Comparison of ENCODE assay signal across 22 cellular contexts in genomic region chr16:9306753-9307152, GRCh38.
DNase-seq lines count a peak whose midpoint lies in the region; ATAC-seq, FAIRE-seq and TF ChIP-seq lines count a peak whose summit lies in the region.
"Had no signal": no experiment of that assay in that cellular context is flagged by ENCODE, and none has a peak within 500 bp of the region (broad histone marks: within the 10 kb centered on the region; RNA-seq: fewer than 3 reads in every experiment).

No MANE protein-coding gene starts in this region.

- POLR2A ChIA-PET in HepG2 (lab: Yijun Ruan, JAX): no interaction called here

- no peaks in the 10 kb centered on the region for H3K4me1 ChIP-seq in HepG2 (ENCODE audit: insufficient read depth, low read length)
- H3K4me1 ChIP-seq in right lobe of liver: peaks cover 0 to 21% (median 8%) of the 10 kb centered on the region in 4 donors
- H3K4me1 ChIP-seq in mucosa of rectum (ENCODE audit: control insufficient read depth in 2 of 2, insufficient read depth in 2 of 2, low read length in 2 of 2): peaks cover 21 to 46% of the 10 kb centered on the region in 2 donors
- peaks cover 6 to 53% (median 35%) of the 10 kb centered on the region in 4 donors for H3K4me1 ChIP-seq in transverse colon
- H3K4me1 ChIP-seq: A549 had no signal

- no TSS peak for BruUV-seq in HepG2 (replicated peaks; lab: Mats Ljungman, UMichigan)

- H3K9ac ChIP-seq in HepG2 (ENCODE audit: insufficient read depth, low read depth, low read length): no peak overlapping the region
- H3K9ac ChIP-seq in mucosa of rectum (ENCODE audit: low read depth in 1 of 2, low read length in 2 of 2): no peak overlapping the region
- H3K9ac ChIP-seq: BLaER1 treated with 17β-estradiol and CSF1 and Interleukin-3, amounts not matched to agents 10 nM and 100 nM had no signal

- H3K79me2 ChIP-seq in HepG2 (ENCODE audit: insufficient read depth, low read length): no peaks in the 10 kb centered on the region

- H4K20me1 ChIP-seq in HepG2 (ENCODE audit: insufficient read depth, low read length): no peaks in the 10 kb centered on the region
- H4K20me1 ChIP-seq: BLaER1 treated with 17β-estradiol and CSF1 and Interleukin-3, amounts not matched to agents 10 nM and 100 nM had no signal

- TF ChIP-seq POLR2A in HepG2 (IDR thresholded peaks at IDR 0.05; ENCODE audit: insufficient read depth in 1 of 2, low read depth in 2 of 2, low read length in 2 of 2) (no peak), right lobe of liver (IDR thresholded peaks at IDR 0.05) (no peak), transverse colon (IDR thresholded peaks at IDR 0.05) (no peak)

- DNase-seq in HepG2 (ENCODE audit: low spot score) (no peak), right lobe of liver (no peak), transverse colon (no peak), hippocampal formation (lab: John Stamatoyannopoulos, UW) (no peak)
- DNase-seq in stimulated activated naive B cell treated with anti-CD40 and anti-IgM and Interleukin-4, amounts not matched to agents 10 μg/mL and 1 μg/mL and 100 μg/mL, for 72 hours: no peak
- DNase-seq: AML-193; Caco-2; Calu3; CD4-positive, alpha-beta T cell; CD8-positive, alpha-beta T cell; DMS79 treated with DMSO at 0.1 percent for 48 hours; GF-D8 had no signal

- CTCF ChIA-PET in HepG2 (lab: Yijun Ruan, JAX; ENCODE audit: low intra/inter-chr PET ratio, low total read pairs): no interaction called here

- TF ChIP-seq CTCF in HepG2 (CRISPR knock-in tag; IDR thresholded peaks at IDR 0.05) (no peak), right lobe of liver (IDR thresholded peaks at IDR 0.05) (no peak), transverse colon (IDR thresholded peaks at IDR 0.05) (no peak)

- H3K9me3 ChIP-seq in HepG2 (ENCODE audit: low read length) (no peaks in the 10 kb centered on the region), right lobe of liver (no peaks in the 10 kb centered on the region), mucosa of rectum (ENCODE audit: control insufficient read depth in 2 of 2, low read length in 2 of 2) (no peaks in the 10 kb centered on the region), transverse colon (no peaks in the 10 kb centered on the region)
- H3K9me3 ChIP-seq: A549, Caco-2 had no signal

- H2AFZ ChIP-seq in HepG2 (ENCODE audit: low read length): no peak overlapping the region

- H3K4me3 ChIP-seq in HepG2 (replicated peaks in 1 of 3; ENCODE audit: insufficient read depth in 1 of 3, low read depth in 2 of 3, low read length in 3 of 3) (no peak overlapping the region), right lobe of liver (no peak overlapping the region), mucosa of rectum (ENCODE audit: low read length in 2 of 2) (no peak overlapping the region), transverse colon (no peak overlapping the region)
- H3K4me3 ChIP-seq: A549; BLaER1 treated with 17β-estradiol and CSF1 and Interleukin-3, amounts not matched to agents 10 nM and 100 nM had no signal

- H3K27ac ChIP-seq in HepG2 (ENCODE audit: extremely low read length, insufficient read depth, low read length) (no peak overlapping the region), right lobe of liver (no peak overlapping the region), mucosa of rectum (ENCODE audit: low read depth in 2 of 2, low read length in 2 of 2) (peak overlapping the region; percentile 83 to 85), transverse colon (peak overlapping the region in 3 of 4 donors; percentile 75 to 84 (median 77))
- H3K27ac ChIP-seq: 22Rv1; A549; BLaER1 treated with 17β-estradiol and CSF1 and Interleukin-3, amounts not matched to agents 10 nM and 100 nM; C4-2B had no signal

- no peaks in the 10 kb centered on the region for H3K4me1 Mint-ChIP-seq in stimulated activated naive B cell treated with anti-CD40 and anti-IgM and Interleukin-4, amounts not matched to agents 10 μg/mL and 1 μg/mL and 100 μg/mL, for 72 hours
- H3K4me1 Mint-ChIP-seq: B cell had no signal

- peaks cover 0 to 2% of the 10 kb centered on the region in 2 donors for H3K9me3 Mint-ChIP-seq in stimulated activated naive B cell treated with anti-CD40 and anti-IgM and Interleukin-4, amounts not matched to agents 10 μg/mL and 1 μg/mL and 100 μg/mL, for 72 hours
- H3K9me3 Mint-ChIP-seq: CD8-positive, alpha-beta T cell had no signal

- no peak overlapping the region for H3K27ac Mint-ChIP-seq in stimulated activated naive B cell treated with anti-CD40 and anti-IgM and Interleukin-4, amounts not matched to agents 10 μg/mL and 1 μg/mL and 100 μg/mL, for 72 hours
- H3K27ac Mint-ChIP-seq: B cell; CD4-positive, alpha-beta T cell; CD8-positive, alpha-beta T cell had no signal

- ATAC-seq in HepG2: no peak
- ATAC-seq in right lobe of liver: no peak
- ATAC-seq in stimulated activated naive B cell treated with anti-CD40 and anti-IgM and Interleukin-4, amounts not matched to agents 10 μg/mL and 1 μg/mL and 100 μg/mL, for 72 hours (replicated peaks): no peak
- ATAC-seq: A549; CD8-positive, alpha-beta T cell had no signal

- no peak overlapping the region for H3K4me2 ChIP-seq in HepG2 (ENCODE audit: low read depth, low read length)
- H3K4me2 ChIP-seq: A549; BLaER1 treated with 17β-estradiol and CSF1 and Interleukin-3, amounts not matched to agents 10 nM and 100 nM had no signal

- H3K36me3 Mint-ChIP-seq in stimulated activated naive B cell treated with anti-CD40 and anti-IgM and Interleukin-4, amounts not matched to agents 10 μg/mL and 1 μg/mL and 100 μg/mL, for 72 hours: no peaks in the 10 kb centered on the region
- H3K36me3 Mint-ChIP-seq: CD8-positive, alpha-beta T cell had no signal

- intact Hi-C loops in HepG2 (cut with micrococcal nuclease; ENCODE audit: unreplicated experiment): loop anchor here (10.0 kb wide), 1 partner anchor 142 kb away; no protein-coding TSS in a partner anchor
- intact Hi-C loops in right lobe of liver (cut with DNase I): no loop called here
- intact Hi-C loops in transverse colon (cut with DNase I; ENCODE audit: low total_unique reads): no loop called here

- TF ChIP-seq RAD21 in HepG2 (CRISPR knock-in tag; IDR thresholded peaks at IDR 0.05): no peak

- H3K27me3 Mint-ChIP-seq in stimulated activated naive B cell treated with anti-CD40 and anti-IgM and Interleukin-4, amounts not matched to agents 10 μg/mL and 1 μg/mL and 100 μg/mL, for 72 hours: peaks cover 24 to 27% of the 10 kb centered on the region in 2 donors

- no peaks in the 10 kb centered on the region; a peak in 1 of 5 replicates for H3K27me3 ChIP-seq in HepG2 (ENCODE audit: control insufficient read depth in 1 of 2, insufficient read depth in 2 of 2, low read length in 2 of 2)
- no peaks in the 10 kb centered on the region for H3K27me3 ChIP-seq in right lobe of liver
- no peaks in the 10 kb centered on the region for H3K27me3 ChIP-seq in mucosa of rectum (ENCODE audit: control insufficient read depth in 2 of 2, insufficient read depth in 2 of 2, low read length in 2 of 2)
- no peaks in the 10 kb centered on the region for H3K27me3 ChIP-seq in transverse colon
- H3K27me3 ChIP-seq: BLaER1 treated with 17β-estradiol and CSF1 and Interleukin-3, amounts not matched to agents 10 nM and 100 nM had no signal

- TF ChIP-seq EP300 in HepG2 (IDR thresholded peaks at IDR 0.05; ENCODE audit: low read depth in 2 of 2, low read length in 2 of 2) (no peak), HepG2 (CRISPR knock-in tag; IDR thresholded peaks at IDR 0.05; ENCODE audit: borderline replicate concordance) (no peak), transverse colon (IDR thresholded peaks at IDR 0.05; ENCODE audit: low read depth) (no peak)

- in situ Hi-C loops in HepG2 (cut with HindIII; ENCODE audit: extremely low pct_ligation_motif_present, low pct_unique_long_range_greater_than_20kb) (no loop called here), transverse colon (cut with MboI; ENCODE audit: low pct_ligation_motif_present in 1 of 4, low pct_unique_long_range_greater_than_20kb in 1 of 4, low sequenced_read_pairs in 3 of 4) (no loop called here)

- H3K4me3 Mint-ChIP-seq in stimulated activated naive B cell treated with anti-CD40 and anti-IgM and Interleukin-4, amounts not matched to agents 10 μg/mL and 1 μg/mL and 100 μg/mL, for 72 hours: no peak overlapping the region
- H3K4me3 Mint-ChIP-seq: B cell; CD4-positive, alpha-beta T cell; CD8-positive, alpha-beta T cell had no signal

- H3K36me3 ChIP-seq in HepG2 (replicated peaks in 1 of 2; ENCODE audit: control insufficient read depth in 1 of 2, insufficient read depth in 2 of 2, low read length in 2 of 2) (no peaks in the 10 kb centered on the region), right lobe of liver (no peaks in the 10 kb centered on the region), mucosa of rectum (ENCODE audit: control insufficient read depth in 2 of 2, insufficient read depth in 2 of 2, low read length in 2 of 2) (no peaks in the 10 kb centered on the region), transverse colon (no peaks in the 10 kb centered on the region)
- H3K36me3 ChIP-seq: BLaER1 treated with 17β-estradiol and CSF1 and Interleukin-3, amounts not matched to agents 10 nM and 100 nM had no signal

- 3% methylated on average over 3 of the region's 3 CpGs for WGBS in HepG2 (ENCODE audit: low lambda C conversion rate)
- WGBS in right lobe of liver (ENCODE audit: insufficient coverage, low coverage, low lambda C conversion rate, missing lambda C conversion rate): 94% methylated on average over 2 of the region's 3 CpGs
- 41 to 81% methylated on average over 2 to 3 of the region's 3 CpGs for WGBS in transverse colon (ENCODE audit: low coverage in 1 of 2), 2 donors

- FAIRE-seq in HepG2 (lab: Jason Lieb, UNC): no peak
- FAIRE-seq: A549, D721Med, G401.6, GM12891, GM19239 had no signal

TF ChIP-seq in HepG2, 621 proteins besides CTCF, POLR2A, EP300 and RAD21:
- TF ChIP-seq, protein P1, sequence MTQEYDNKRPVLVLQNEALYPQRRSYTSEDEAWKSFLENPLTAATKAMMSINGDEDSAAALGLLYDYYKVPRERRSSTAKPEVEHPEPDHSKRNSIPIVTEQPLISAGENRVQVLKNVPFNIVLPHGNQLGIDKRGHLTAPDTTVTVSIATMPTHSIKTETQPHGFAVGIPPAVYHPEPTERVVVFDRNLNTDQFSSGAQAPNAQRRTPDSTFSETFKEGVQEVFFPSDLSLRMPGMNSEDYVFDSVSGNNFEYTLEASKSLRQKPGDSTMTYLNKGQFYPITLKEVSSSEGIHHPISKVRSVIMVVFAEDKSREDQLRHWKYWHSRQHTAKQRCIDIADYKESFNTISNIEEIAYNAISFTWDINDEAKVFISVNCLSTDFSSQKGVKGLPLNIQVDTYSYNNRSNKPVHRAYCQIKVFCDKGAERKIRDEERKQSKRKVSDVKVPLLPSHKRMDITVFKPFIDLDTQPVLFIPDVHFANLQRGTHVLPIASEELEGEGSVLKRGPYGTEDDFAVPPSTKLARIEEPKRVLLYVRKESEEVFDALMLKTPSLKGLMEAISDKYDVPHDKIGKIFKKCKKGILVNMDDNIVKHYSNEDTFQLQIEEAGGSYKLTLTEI (CRISPR knock-in tag; conservative IDR thresholded peaks at IDR 0.05): no peak
- peak; percentile 38; the same call in 1 of the 2 replicates for TF ChIP-seq ZNF768 (CRISPR knock-in tag; IDR thresholded peaks at IDR 0.05)
TF ChIP-seq in HepG2: peak in this region for 1.

Comparison
In these comparisons a context has a peak if more than half of its experiments do, and no peak if none do; other contexts are left out.
1. H3K27ac ChIP-seq: peak in mucosa of rectum (2 of 2) and transverse colon (3 of 4); none in HepG2 (single experiment) and right lobe of liver (0 of 3).